Comparison of ENCODE assay signal across 14 cellular contexts in the genomic region with DNA sequence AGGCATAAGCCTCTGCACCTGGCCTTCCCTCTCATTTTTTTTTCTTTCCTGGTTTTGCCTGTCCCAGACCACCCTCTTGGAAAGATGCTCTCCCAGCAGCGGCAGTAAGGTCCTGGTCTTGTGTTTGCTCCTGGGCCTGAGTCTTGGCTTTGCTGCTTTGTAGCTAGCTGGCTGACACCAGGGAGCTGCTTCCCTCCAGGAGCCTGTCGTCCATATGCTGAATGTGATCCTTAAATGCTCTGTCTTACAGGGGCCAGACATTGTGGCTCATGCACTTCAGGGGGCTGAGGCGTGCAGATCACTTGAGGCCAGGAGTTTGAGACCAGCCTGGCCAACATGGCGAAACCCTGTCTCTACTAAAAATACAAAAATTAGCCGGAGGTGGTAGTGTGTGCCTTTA. TPM values are rescaled to one million over a fixed set of nuclear protein-coding genes. Genes with fewer than 3 reads are reported as not detected.
DNase-seq lines count a peak whose midpoint lies in the region; ATAC-seq and TF ChIP-seq lines count a peak whose summit lies in the region.
"Had no signal": no experiment of that assay in that cellular context is flagged by ENCODE, and none has a peak within 500 bp of the region (broad histone marks: within the 10 kb centered on the region; RNA-seq: fewer than 3 reads in every experiment).

No MANE protein-coding gene starts in this region.

- H3K9me3 ChIP-seq in mammary epithelial cell (replicated peaks; ENCODE audit: insufficient read depth, low read length), result no peaks in the 10 kb centered on the region
- no peaks in the 10 kb centered on the region for H3K9me3 ChIP-seq in upper lobe of right lung
- H3K9me3 ChIP-seq: heart left ventricle, MG63 had no signal

- H3K27ac Mint-ChIP-seq in MCF 10A (ENCODE audit: low read depth, unreplicated experiment), result peak overlapping the region; percentile 88
- peak overlapping the region; percentile 92 for H3K27ac Mint-ChIP-seq in nephron progenitor cell
- H3K27ac Mint-ChIP-seq in immature natural killer cell, result no peak overlapping the region
- H3K27ac Mint-ChIP-seq: stimulated activated naive CD8-positive, alpha-beta T cell treated with anti-CD3 and anti-CD28 coated beads, Interleukin-15, amount 100 ng/mL, for 72 hours had no signal

- H3K4me1 ChIP-seq in mammary epithelial cell (ENCODE audit: insufficient read depth, low read length) (peaks cover 71% of the 10 kb centered on the region), upper lobe of right lung (peaks cover 13% of the 10 kb centered on the region)

- H3K27me3 ChIP-seq in mammary epithelial cell (ENCODE audit: insufficient read depth, low read length) (no peaks in the 10 kb centered on the region), upper lobe of right lung (no peaks in the 10 kb centered on the region)
- H3K27me3 ChIP-seq: heart left ventricle, MG63 had no signal

- peaks cover 18% of the 10 kb centered on the region for H3K36me3 Mint-ChIP-seq in MCF 10A (ENCODE audit: insufficient read depth, unreplicated experiment)
- H3K36me3 Mint-ChIP-seq in nephron progenitor cell (ENCODE audit: low read depth), result peaks cover 4% of the 10 kb centered on the region
- no peaks in the 10 kb centered on the region for H3K36me3 Mint-ChIP-seq in immature natural killer cell

- H2AFZ ChIP-seq in mammary epithelial cell (ENCODE audit: low read depth, low read length), result no peak overlapping the region

- DNase-seq in MCF 10A (ENCODE audit: unreplicated experiment), result no peak
- DNase-seq in mammary epithelial cell, result no peak
- DNase-seq in epithelial cell of prostate (ENCODE audit: low read depth, low spot score), result no peak
- no peak for DNase-seq in nephron progenitor cell
- DNase-seq in upper lobe of right lung, result no peak
- no peak for DNase-seq in stimulated activated CD4-positive, alpha-beta T cell treated with anti-CD3 and anti-CD28 coated beads, Interleukin-2, amount 100 ng/mL, for 24 hours
- DNase-seq in immature natural killer cell, result no peak
- no peak for DNase-seq in T-helper 9 cell
- DNase-seq: activated naive CD4-positive, alpha-beta T cell treated with anti-CD3 and anti-CD28 coated beads, Interleukin-2, amount 50 U/mL, for 16 hours; GDM1; stimulated activated naive CD8-positive, alpha-beta T cell treated with anti-CD3 and anti-CD28 coated beads, Interleukin-15, amount 100 ng/mL, for 72 hours had no signal

- peaks cover 99% of the 10 kb centered on the region for H3K79me2 ChIP-seq in mammary epithelial cell (ENCODE audit: insufficient read depth, low read length)

- H3K27ac ChIP-seq in mammary epithelial cell (ENCODE audit: insufficient read depth, low read depth, low read length) (no peak overlapping the region), epithelial cell of prostate (peak overlapping the region; percentile 44), upper lobe of right lung (peak overlapping the region; percentile 63)
- H3K27ac ChIP-seq: SK-N-MC had no signal

- dilution Hi-C loops in mammary epithelial cell (cut with HindIII; ENCODE audit: low sequenced_read_pairs), result loop anchor here (25.0 kb wide), 1 partner anchor 88 kb away; no protein-coding TSS in a partner anchor

- H3K4me2 ChIP-seq in mammary epithelial cell (ENCODE audit: insufficient read depth, low read depth, low read length), result no peak overlapping the region

- H3K36me3 ChIP-seq in mammary epithelial cell (ENCODE audit: insufficient read depth, low read length) (peaks cover 13% of the 10 kb centered on the region), upper lobe of right lung (no peaks in the 10 kb centered on the region)
- H3K36me3 ChIP-seq: heart left ventricle, MG63 had no signal

- intact Hi-C loops in MCF 10A (cut with micrococcal nuclease), result no loop called here
- intact Hi-C loops in mammary epithelial cell (cut with micrococcal nuclease), result no loop called here
- intact Hi-C loops in upper lobe of right lung (cut with DNase I), result no loop called here

- no peak overlapping the region for H3K4me3 Mint-ChIP-seq in MCF 10A (ENCODE audit: unreplicated experiment)
- H3K4me3 Mint-ChIP-seq in nephron progenitor cell, result no peak overlapping the region
- no peak overlapping the region for H3K4me3 Mint-ChIP-seq in immature natural killer cell
- H3K4me3 Mint-ChIP-seq: stimulated activated naive CD8-positive, alpha-beta T cell treated with anti-CD3 and anti-CD28 coated beads, Interleukin-15, amount 100 ng/mL, for 72 hours had no signal

- H3K4me3 ChIP-seq in mammary epithelial cell (replicated peaks in 1 of 3; ENCODE audit: insufficient read depth in 1 of 3, low read depth in 2 of 3, low read length in 3 of 3) (no peak overlapping the region), upper lobe of right lung (no peak overlapping the region)
- H3K4me3 ChIP-seq: heart left ventricle, MG63, SK-N-MC had no signal

- in situ Hi-C loops in mammary epithelial cell (cut with MboI; ENCODE audit: low sequenced_read_pairs in 2 of 2), result no loop called here

- H4K20me1 ChIP-seq in mammary epithelial cell (ENCODE audit: insufficient read depth, low read length), result peaks cover 62% of the 10 kb centered on the region

- ATAC-seq in upper lobe of right lung, result peak; percentile 4
- ATAC-seq: stimulated activated naive CD8-positive, alpha-beta T cell treated with anti-CD3 and anti-CD28 coated beads, Interleukin-15, amount 100 ng/mL, for 72 hours had no signal

- H3K27me3 Mint-ChIP-seq in MCF 10A (ENCODE audit: insufficient read depth, unreplicated experiment) (no peaks in the 10 kb centered on the region), nephron progenitor cell (ENCODE audit: low read depth, poor library complexity) (peaks cover 2% of the 10 kb centered on the region), immature natural killer cell (ENCODE audit: low read depth in 3 of 3) (peaks cover 0 to 4% (median 0%) of the 10 kb centered on the region in 3 donors)
- H3K27me3 Mint-ChIP-seq: stimulated activated naive CD8-positive, alpha-beta T cell treated with anti-CD3 and anti-CD28 coated beads, Interleukin-15, amount 100 ng/mL, for 72 hours had no signal

- BruUV-seq in MCF 10A (replicated peaks; lab: Mats Ljungman, UMichigan) (no TSS peak), mammary epithelial cell (replicated peaks; lab: Mats Ljungman, UMichigan) (no TSS peak)

- CTCF ChIA-PET in MCF 10A (lab: Yijun Ruan, JAX) (interaction anchor here (0.7 to 2.9 kb wide), 15 partner anchors 11 to 153 kb away, joined by 3 to 29 read pairs (median 4); a partner anchor contains a TSS), mammary epithelial cell (lab: Charles Lee; ENCODE audit: low non-redundant PET) (no interaction called here)

- H3K4me1 Mint-ChIP-seq in MCF 10A (ENCODE audit: insufficient read depth, unreplicated experiment) (peaks cover 52% of the 10 kb centered on the region), nephron progenitor cell (peaks cover 63% of the 10 kb centered on the region), immature natural killer cell (peaks cover 6 to 22% of the 10 kb centered on the region in 2 donors)

- H3K9me3 Mint-ChIP-seq in MCF 10A (ENCODE audit: unreplicated experiment) (no peaks in the 10 kb centered on the region), nephron progenitor cell (no peaks in the 10 kb centered on the region), immature natural killer cell (no peaks in the 10 kb centered on the region)
- H3K9me3 Mint-ChIP-seq: stimulated activated naive CD8-positive, alpha-beta T cell treated with anti-CD3 and anti-CD28 coated beads, Interleukin-15, amount 100 ng/mL, for 72 hours had no signal

- no peak overlapping the region for H3K9ac ChIP-seq in mammary epithelial cell (ENCODE audit: insufficient read depth, low read length)

- WGBS in mammary epithelial cell (ENCODE audit: low coverage, missing lambda C conversion rate), result 100% methylated on average over 5 of the region's 5 CpGs

- no peak for TF ChIP-seq CTCF in MCF 10A (IDR thresholded peaks at IDR 0.05; ENCODE audit: unreplicated experiment)
- TF ChIP-seq CTCF in mammary epithelial cell (conservative IDR thresholded peaks at IDR 0.05 in 1 of 2, IDR thresholded peaks at IDR 0.05 in 1 of 2; ENCODE audit: extremely low read depth in 1 of 2, insufficient read depth in 1 of 2, low read depth in 1 of 2, low read length in 2 of 2), result no peak
- TF ChIP-seq CTCF in nephron progenitor cell (IDR thresholded peaks at IDR 0.05), result no peak
- no peak for TF ChIP-seq CTCF in upper lobe of right lung (IDR thresholded peaks at IDR 0.05)

- POLR2A ChIA-PET in MCF 10A (lab: Yijun Ruan, JAX), result interaction anchor here (0.6 to 6.2 kb wide), 13 partner anchors 9 to 233 kb away, joined by 3 to 57 read pairs (median 6); a partner anchor contains a TSS

RNA-seq across cellular contexts. Expression of a gene that starts 17.2 kb away (rescaled TPM):
- total RNA-seq in MCF 10A (2022) (580 and 593 TPM in 2 replicates), mammary epithelial cell (1,000 to 10,000 TPM in 1 of 2 donors, 100 to 1,000 TPM in 1; 930 to 1,038 TPM), upper lobe of right lung (115 TPM)
- polyA plus RNA-seq in mammary epithelial cell (415 TPM), immature natural killer cell (10 to 100 TPM in 1 of 3 donors, 1 to 10 TPM in 1, under 1 TPM in 1; 0.94 to 14.9 (median 7.5) TPM)
- 1,694 TPM for polyA minus RNA-seq in mammary epithelial cell

Comparison
In these comparisons a context has a peak if more than half of its experiments do, and no peak if none do; other contexts are left out.
1. H3K27ac Mint-ChIP-seq: peak in MCF 10A (single experiment) and nephron progenitor cell (single experiment); none in immature natural killer cell (0 of 6).